Comparison of ENCODE assay signal across 1 cellular context in genomic region chr2:1989216-1989615, GRCh38.
TF ChIP-seq lines count a peak whose summit lies in the region.

No MANE protein-coding gene starts in this region.

TF ChIP-seq in HepG2, 621 proteins besides CTCF, POLR2A, EP300 and RAD21 (continued from another document):
- TF ChIP-seq ZNF318 (CRISPR knock-in tag; IDR thresholded peaks at IDR 0.05) (no peak), ZNF33A (CRISPR knock-in tag; IDR thresholded peaks at IDR 0.05; ENCODE audit: borderline replicate concordance) (no peak), ZNF251 (CRISPR knock-in tag; IDR thresholded peaks at IDR 0.05) (no peak)
